Comparison of ENCODE assay signal across 1 cellular context in genomic region chr12:115375188-115375991, GRCh38.
TF ChIP-seq lines count a peak whose summit lies in the region.

No MANE protein-coding gene starts in this region.

TF ChIP-seq in GM12878, 131 proteins besides CTCF, POLR2A, EP300 and RAD21 (continued from another document and continues in another):
- TF ChIP-seq ZNF687 (IDR thresholded peaks at IDR 0.05) (peak; percentile 63; the same call in 1 of the 2 replicates), ZSCAN29 (IDR thresholded peaks at IDR 0.05) (no peak), SUZ12 (IDR thresholded peaks at IDR 0.05; ENCODE audit: unreplicated experiment) (no peak), CREM (IDR thresholded peaks at IDR 0.05; ENCODE audit: low read depth) (peak; percentile 40; the same call in 1 of the 2 replicates), HSF1 (IDR thresholded peaks at IDR 0.05; ENCODE audit: low read depth, low read length) (no peak), TAF1 (IDR thresholded peaks at IDR 0.05; ENCODE audit: borderline replicate concordance, low read depth, low read length) (peak; percentile 55; the same call in 1 of the 2 replicates), ATF7 (IDR thresholded peaks at IDR 0.05; ENCODE audit: low read depth) (no peak), SMC3 (IDR thresholded peaks at IDR 0.05; ENCODE audit: borderline replicate concordance, low read length) (0 out of 2 replicates have a peak, but pooled peaks have one; percentile 3), NFIC (IDR thresholded peaks at IDR 0.05; ENCODE audit: low read depth, low read length) (peak; percentile 79), ZBTB4 (CRISPR knock-in tag; IDR thresholded peaks at IDR 0.05) (no peak), EGR1 (IDR thresholded peaks at IDR 0.05; ENCODE audit: borderline replicate concordance in 1 of 2, low read depth in 2 of 2, low read length in 2 of 2) (0 out of 3 replicates have a peak, but pooled peaks of 1 of the 2 experiments have one; percentile 11), TBL1XR1 (IDR thresholded peaks at IDR 0.05; ENCODE audit: low read depth, low read length) (0 out of 2 replicates have a peak, but pooled peaks have one; percentile 12), ZNF592 (IDR thresholded peaks at IDR 0.05) (no peak), RCOR1 (conservative IDR thresholded peaks at IDR 0.05; ENCODE audit: low read depth, low read length) (no peak), CEBPB (IDR thresholded peaks at IDR 0.05; ENCODE audit: borderline replicate concordance in 1 of 2, low read depth in 2 of 2, low read length in 2 of 2) (no peak), JUND (IDR thresholded peaks at IDR 0.05; ENCODE audit: low read depth, low read length) (no peak), MYB (IDR thresholded peaks at IDR 0.05; ENCODE audit: borderline replicate concordance, low read depth, low read length) (no peak), RAD51 (IDR thresholded peaks at IDR 0.05) (no peak), TCF12 (IDR thresholded peaks at IDR 0.05; ENCODE audit: low read depth, low read length) (peak; percentile 44), RELB (IDR thresholded peaks at IDR 0.05; ENCODE audit: low read depth) (peak; percentile 69), EED (IDR thresholded peaks at IDR 0.05; ENCODE audit: low read depth) (peak; percentile 88), BHLHE40 (IDR thresholded peaks at IDR 0.05; ENCODE audit: borderline replicate concordance in 1 of 2, low read depth in 2 of 2, low read length in 1 of 2) (peak in 1 of 2 experiments; percentile 74; a peak in 3 of 4 replicates), ESRRA (IDR thresholded peaks at IDR 0.05; ENCODE audit: low read length) (no peak), WRNIP1 (IDR thresholded peaks at IDR 0.05; ENCODE audit: borderline replicate concordance, low read depth, low read length) (no peak), HDAC2 (IDR thresholded peaks at IDR 0.05) (no peak), E2F4 (IDR thresholded peaks at IDR 0.05; ENCODE audit: low read depth, low read length) (no peak), POU2F2 (IDR thresholded peaks at IDR 0.05; ENCODE audit: borderline replicate concordance, low read depth, low read length) (no peak; the same call in 2 of the 3 replicates), CREB1 (IDR thresholded peaks at IDR 0.05; ENCODE audit: low read depth) (no peak), IRF3 (IDR thresholded peaks at IDR 0.05) (no peak), ZNF207 (IDR thresholded peaks at IDR 0.05; ENCODE audit: borderline replicate concordance) (no peak), SMARCA5 (IDR thresholded peaks at IDR 0.05) (no peak), DPF2 (IDR thresholded peaks at IDR 0.05) (peak; percentile 65; the same call in 1 of the 2 replicates), PAX8 (IDR thresholded peaks at IDR 0.05) (no peak), SMAD1 (IDR thresholded peaks at IDR 0.05; ENCODE audit: low read depth, partially characterized antibody) (no peak), POLR2AphosphoS2 (IDR thresholded peaks at IDR 0.05; ENCODE audit: low read depth, low read length) (no peak), CBFB (IDR thresholded peaks at IDR 0.05; ENCODE audit: low read depth) (peak; percentile 55; the same call in 1 of the 2 replicates), NFYA (IDR thresholded peaks at IDR 0.05; ENCODE audit: borderline replicate concordance, low read depth, low read length) (no peak), BCL3 (IDR thresholded peaks at IDR 0.05; ENCODE audit: borderline replicate concordance, insufficient read depth, low read depth, low read length, poor library complexity, severe bottlenecking) (no peak), KAT2A (conservative IDR thresholded peaks at IDR 0.05; ENCODE audit: control insufficient read depth, low read depth, low read length) (no peak), CHD2 (IDR thresholded peaks at IDR 0.05; ENCODE audit: borderline replicate concordance, low read depth, low read length) (no peak)
